Comparison of ENCODE assay signal across 14 cellular contexts in the genomic region with DNA sequence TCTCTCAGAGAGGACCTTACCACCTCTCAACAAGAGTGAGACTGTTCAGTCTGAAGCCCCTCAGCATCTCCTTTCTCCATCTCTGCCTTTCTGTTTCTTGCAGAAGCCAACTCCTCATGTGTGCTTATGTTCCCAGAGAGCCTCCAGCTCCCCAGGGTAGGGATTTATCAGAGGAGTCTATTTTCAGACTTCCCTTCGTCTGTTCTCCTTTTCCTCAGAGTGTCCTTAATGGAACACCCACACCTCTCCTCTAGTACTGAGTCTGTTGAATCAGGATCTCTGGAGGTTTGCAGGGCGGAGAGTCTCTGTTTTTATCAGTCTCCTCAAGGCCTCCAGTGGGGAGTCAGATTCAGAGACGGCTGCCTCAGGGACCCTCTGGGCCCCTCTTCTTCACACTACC. TPM values are rescaled to one million over a fixed set of nuclear protein-coding genes. Genes with fewer than 3 reads are reported as not detected.
A peak's percentile ranks its signal among the peaks of the same experiment; 100 is the strongest.
DNase-seq lines count a peak whose midpoint lies in the region; ATAC-seq and TF ChIP-seq lines count a peak whose summit lies in the region.
"Had no signal": no experiment of that assay in that cellular context is flagged by ENCODE, and none has a peak within 500 bp of the region (broad histone marks: within the 10 kb centered on the region; RNA-seq: fewer than 3 reads in every experiment).

No MANE protein-coding gene starts in this region.

- TF ChIP-seq CTCF in heart left ventricle (IDR thresholded peaks at IDR 0.05) (no peak), chondrocyte (IDR thresholded peaks at IDR 0.05) (no peak), RWPE1 (conservative IDR thresholded peaks at IDR 0.05; ENCODE audit: low read depth) (no peak)

- peaks cover 9% of the 10 kb centered on the region for H3K36me3 Mint-ChIP-seq in chondrocyte (ENCODE audit: low read depth)
- H3K36me3 Mint-ChIP-seq: CD4-positive, alpha-beta memory T cell had no signal

- no peaks in the 10 kb centered on the region for H3K9me3 Mint-ChIP-seq in chondrocyte (ENCODE audit: low read depth)
- H3K9me3 Mint-ChIP-seq: CD4-positive, alpha-beta memory T cell had no signal

- no peaks in the 10 kb centered on the region for H3K27me3 Mint-ChIP-seq in chondrocyte (ENCODE audit: low read depth)

- H4K91ac ChIP-seq in trophoblast cell (ENCODE audit: low read depth, low read length), result no peak overlapping the region

- no peak overlapping the region for H3K9ac ChIP-seq in trophoblast cell (ENCODE audit: low read length)
- H3K9ac ChIP-seq: GM23248 had no signal

- TF ChIP-seq POLR2A in heart left ventricle (IDR thresholded peaks at IDR 0.05), result no peak

- peak overlapping the region; percentile 63 for H3K27ac Mint-ChIP-seq in chondrocyte (ENCODE audit: unreplicated experiment)

- intact Hi-C loops in heart left ventricle (cut with DNase I), result no loop called here
- intact Hi-C loops in cardiac septum (cut with DNase I), result no loop called here
- intact Hi-C loops in left ventricle myocardium superior (cut with micrococcal nuclease), result no loop called here

- no peaks in the 10 kb centered on the region for H3K36me3 ChIP-seq in heart left ventricle
- H3K36me3 ChIP-seq in trophoblast cell (ENCODE audit: control insufficient read depth in 1 of 2, insufficient read depth in 2 of 2, low read length in 2 of 2), result peaks cover 0 to under 1% of the 10 kb centered on the region in 2 experiments
- H3K36me3 ChIP-seq: BE2C had no signal

- H3K4me1 Mint-ChIP-seq in chondrocyte (ENCODE audit: low read depth), result peaks cover 43% of the 10 kb centered on the region
- H3K4me1 Mint-ChIP-seq: CD4-positive, alpha-beta memory T cell had no signal

- DNase-seq in heart left ventricle (peak in 2 of 5 donors; percentile 13 to 31), cardiac septum (ENCODE audit: low spot score) (no peak), chondrocyte (ENCODE audit: low spot score) (no peak), left ventricle myocardium superior (no peak), trophoblast cell (no peak), RWPE1 (ENCODE audit: low spot score) (no peak), superior temporal gyrus (ENCODE audit: extremely low spot score) (no peak)
- DNase-seq: BE2C; CD4-positive, alpha-beta memory T cell; DMS79 had no signal

- H3K4me3 ChIP-seq in heart left ventricle, result no peak overlapping the region
- no peak overlapping the region for H3K4me3 ChIP-seq in trophoblast cell (ENCODE audit: low read depth, low read length)
- H3K4me3 ChIP-seq: GM12878, GM23248 had no signal

- no peak overlapping the region for H2AFZ ChIP-seq in trophoblast cell (ENCODE audit: insufficient read depth, low read length, poor library complexity)
- H2AFZ ChIP-seq: GM23248 had no signal

- peaks cover 0 to 8% (median 4%) of the 10 kb centered on the region in 12 donors for H3K4me1 ChIP-seq in heart left ventricle
- peaks cover under 1% of the 10 kb centered on the region in 2 experiments for H3K4me1 ChIP-seq in trophoblast cell (ENCODE audit: control insufficient read depth in 1 of 2, insufficient read depth in 2 of 2, low read length in 2 of 2)
- H3K4me1 ChIP-seq: BE2C had no signal

- peak in 3 of 4 donors; percentile 42 to 63 (median 61) for ATAC-seq in heart left ventricle
- peak; percentile 79 for ATAC-seq in left ventricle myocardium superior
- no peak for ATAC-seq in GM21619 (IDR thresholded peaks at IDR 0.05; ENCODE audit: unreplicated experiment)
- ATAC-seq: GM12878 had no signal

- CTCF ChIA-PET in RWPE1 (lab: Yijun Ruan, JAX), result no interaction called here

- H3K14ac ChIP-seq in trophoblast cell (ENCODE audit: low read length), result no peak overlapping the region

- no peak overlapping the region for H3K23ac ChIP-seq in trophoblast cell (ENCODE audit: low read length)

- no peak overlapping the region for H3K4ac ChIP-seq in trophoblast cell (ENCODE audit: low read depth, low read length)

- H3K27me3 ChIP-seq in heart left ventricle, result no peaks in the 10 kb centered on the region
- no peaks in the 10 kb centered on the region for H3K27me3 ChIP-seq in trophoblast cell (ENCODE audit: insufficient read depth, low read length)
- H3K27me3 ChIP-seq: BE2C had no signal

- peak overlapping the region; percentile 8 for H3K18ac ChIP-seq in trophoblast cell (ENCODE audit: low read length)

- no peaks in the 10 kb centered on the region for H3K9me3 ChIP-seq in heart left ventricle
- no peaks in the 10 kb centered on the region for H3K9me3 ChIP-seq in trophoblast cell (ENCODE audit: insufficient read depth, low read depth, low read length)
- H3K9me3 ChIP-seq: BE2C had no signal

- H2BK120ac ChIP-seq in trophoblast cell (ENCODE audit: insufficient read depth, low read length, poor library complexity), result no peak overlapping the region

- POLR2A ChIA-PET in RWPE1 (lab: Yijun Ruan, JAX; ENCODE audit: low non-redundant PET), result no interaction called here

- no peak overlapping the region for H4K12ac ChIP-seq in trophoblast cell (ENCODE audit: low read depth, low read length)

- WGBS in heart left ventricle, 4 donors, result 46 to 54% (median 49%) methylated on average over 3 of the region's 3 CpGs
- no CpG with 5 or more reads among the region's 3 CpGs for WGBS in trophoblast cell (ENCODE audit: extremely low coverage, insufficient coverage, insufficient read length)

- H3K79me2 ChIP-seq in trophoblast cell (ENCODE audit: control insufficient read depth, insufficient read depth, low read length, poor library complexity), result no peaks in the 10 kb centered on the region

- H3K79me1 ChIP-seq in trophoblast cell (ENCODE audit: low read length), result peaks cover under 1% of the 10 kb centered on the region

- no peak overlapping the region for H2BK5ac ChIP-seq in trophoblast cell (ENCODE audit: low read depth, low read length, poor library complexity)

- no peak overlapping the region for H2BK12ac ChIP-seq in trophoblast cell (ENCODE audit: low read length)

- H3K27ac ChIP-seq in heart left ventricle (peak overlapping the region in 6 of 12 donors; percentile 37 to 68 (median 55)), trophoblast cell (ENCODE audit: low read depth, low read length) (no peak overlapping the region), RWPE1 (no peak overlapping the region)
- H3K27ac ChIP-seq: C4-2B, GM23248 had no signal

- no peak overlapping the region for H3K4me3 Mint-ChIP-seq in chondrocyte (ENCODE audit: unreplicated experiment)

- H3K4me2 ChIP-seq in trophoblast cell (ENCODE audit: low read length), result no peak overlapping the region

- H4K8ac ChIP-seq in trophoblast cell (ENCODE audit: low read depth, low read length), result no peak overlapping the region

- no peak overlapping the region for H2AK5ac ChIP-seq in trophoblast cell (ENCODE audit: low read length)

RNA-seq across cellular contexts. Expression of a gene that starts 25.1 kb away (rescaled TPM):
- 10 to 100 TPM in 4 of 9 donors, 1 to 10 TPM in 5; 7.6 to 14.1 (median 10.0) TPM for total RNA-seq in heart left ventricle
- 1 to 10 TPM in 1 of 2 donors, under 1 TPM in 1; 0.50 to 5.6 TPM for polyA plus RNA-seq in heart left ventricle
- total RNA-seq in cardiac septum, result 6.5 TPM
- total RNA-seq in chondrocyte, result 16.7 to 24.7 TPM (median 18.9 TPM) in 3 replicates
- 3.6 TPM for total RNA-seq in left ventricle myocardium superior
- 14.7 TPM in 2 replicates for polyA plus RNA-seq in trophoblast cell (2013)
